Comparison of ENCODE assay signal across 32 cellular contexts in genomic region chr2:238507836-238508235, GRCh38.
"Had no signal": no experiment of that assay in that cellular context is flagged by ENCODE, and none has a peak within 500 bp of the region (broad histone marks: within the 10 kb centered on the region; RNA-seq: fewer than 3 reads in every experiment).

No MANE protein-coding gene starts in this region.

- H3K4me1 ChIP-seq: heart left ventricle, left ventricle myocardium inferior, right lobe of liver, tibial artery had no signal

- H3K27ac ChIP-seq: brain microvascular endothelial cell, heart left ventricle, left ventricle myocardium inferior, neutrophil, right lobe of liver, tibial artery had no signal

- H3K4me3 ChIP-seq: heart left ventricle, left ventricle myocardium inferior, lung, mucosa of descending colon, right lobe of liver, tibial artery had no signal

- H3K36me3 ChIP-seq: brain microvascular endothelial cell, heart left ventricle, left ventricle myocardium inferior, neutrophil, right lobe of liver, tibial artery had no signal

- ATAC-seq: effector memory CD8-positive, alpha-beta T cell; esophagus mucosa; heart left ventricle; mucosa of descending colon; natural killer cell treated with Interleukin-12 subunit alpha and Interleukin-12 subunit beta and Interleukin-15 and Interleukin-18, amount 100 ng/mL, for 72 hours; right lobe of liver; stimulated activated memory B cell treated with anti-CD40 and anti-IgM and Interleukin-4, amounts not matched to agents 10 μg/mL and 1 μg/mL and 100 μg/mL, for 72 hours; stimulated activated naive CD8-positive, alpha-beta T cell treated with anti-CD3 and anti-CD28 coated beads, Interleukin-15, amount 100 ng/mL, for 72 hours had no signal

- H3K9me3 ChIP-seq: heart left ventricle, left ventricle myocardium inferior, mucosa of descending colon, neutrophil, right lobe of liver, tibial artery had no signal

- DNase-seq: activated CD4-positive, alpha-beta memory T cell treated with anti-CD3 and anti-CD28 coated beads for 36 hours; activated CD4-positive, alpha-beta T cell treated with anti-CD3 and anti-CD28 coated beads, Interleukin-2, amount 10 ng/mL, durations not matched to agents 24 days and 14 days; activated CD4-positive, CD25-positive, alpha-beta regulatory T cell treated with anti-CD3 and anti-CD28 coated beads, Interleukin-2, amount 50 U/mL, for 72 hours; activated CD8-positive, alpha-beta memory T cell treated with anti-CD3 and anti-CD28 coated beads, Interleukin-2, amount 50 U/mL, for 4 hours; activated gamma-delta T cell treated with Interleukin-2 at 50 U/mL for 16 hours; activated naive CD4-positive, alpha-beta T cell treated with anti-CD3 and anti-CD28 coated beads, Interleukin-2, amount 50 U/mL, for 16 hours; activated T-cell treated with anti-CD3 and anti-CD28 coated beads, Interleukin-2, amount 50 U/mL, for 1 hour; amniotic stem cell; brain microvascular endothelial cell; caudate nucleus; cortex of kidney; effector memory CD8-positive, alpha-beta T cell; foreskin fibroblast; heart left ventricle; left ventricle myocardium inferior; mesendoderm; mucosa of descending colon; right lobe of liver; small intestine; stimulated activated CD4-positive, alpha-beta T cell treated with anti-CD3 and anti-CD28 coated beads, Interleukin-1b, Interleukin-23, amount 100 ng/mL, for 48 hours; stimulated activated CD4-positive, alpha-beta T cell treated with anti-CD3 and anti-CD28 coated beads, Interleukin-4, amount 100 ng/mL, for 4 hours; stimulated activated CD8-positive, alpha-beta memory T cell treated with anti-CD3 and anti-CD28 coated beads, Interleukin-4, amount 100 ng/mL, for 48 hours; stimulated activated naive CD8-positive, alpha-beta T cell treated with anti-CD3 and anti-CD28 coated beads, Interleukin-15, amount 100 ng/mL, for 72 hours; T-helper 2 cell had no signal

- FAIRE-seq: astrocyte, endothelial cell of umbilical vein, small intestine had no signal
